8 cellular contexts compared by ENCODE assay signal in the genomic region with DNA sequence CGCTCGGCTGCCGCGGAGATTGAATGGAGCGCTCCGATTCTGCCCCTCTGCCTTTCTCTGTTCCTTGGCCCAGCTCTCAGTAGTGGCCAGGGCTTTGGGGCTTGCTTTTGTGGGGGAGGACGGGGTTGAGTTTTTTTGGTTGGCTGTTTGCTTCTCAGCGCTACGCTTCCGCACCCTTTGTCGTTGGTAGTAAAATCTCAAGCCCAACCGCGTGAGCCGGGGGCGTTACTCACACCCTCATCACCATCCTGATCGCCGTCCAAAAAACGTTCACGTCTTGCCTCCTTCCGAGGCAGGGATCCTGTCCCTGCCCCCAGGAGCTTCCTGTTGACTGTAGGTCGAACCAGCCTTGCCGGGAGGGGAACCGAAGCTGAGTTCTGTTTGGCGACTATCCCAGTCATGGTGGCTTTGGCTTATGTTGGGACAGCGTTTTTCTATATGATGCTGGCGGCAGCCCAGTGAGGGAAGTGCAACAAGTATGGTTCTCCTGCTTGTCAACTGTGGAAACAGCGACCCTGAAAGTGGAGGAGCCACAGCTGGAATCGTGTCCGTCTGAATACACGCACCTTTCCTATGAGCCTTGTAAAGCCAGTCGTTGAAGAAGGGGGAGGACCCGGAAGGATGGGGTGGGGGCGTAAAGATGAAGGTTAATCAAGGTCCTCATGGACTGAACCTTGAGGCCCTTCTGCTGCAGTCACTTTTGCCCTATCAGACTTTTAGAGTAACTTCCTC.
DNase-seq lines count a peak whose midpoint lies in the region; ATAC-seq and TF ChIP-seq lines count a peak whose summit lies in the region.

No MANE protein-coding gene starts in this region.

- peak; percentile 47 for DNase-seq in GM04503 (ENCODE audit: low read depth)
- DNase-seq in MV-4-11 (lab: John Stamatoyannopoulos, UW), result peak; percentile 95
- DNase-seq in activated CD4-positive, CD25-positive, alpha-beta regulatory T cell (lab: John Stamatoyannopoulos, UW), result peak; percentile 30 to 50 (median 46)
- DNase-seq in central memory CD8-positive, alpha-beta T cell (ENCODE audit: low spot score in 2 of 2), result peak; percentile 62 to 74
- DNase-seq in stimulated activated CD4-positive, alpha-beta T cell treated with anti-CD3 and anti-CD28 coated beads, Interleukin-2, amount 100 ng/mL, for 24 hours, result peak; percentile 65 to 69
- no peak for DNase-seq in cerebellar nuclear complex (lab: John Stamatoyannopoulos, UW)

- H3K36me3 Mint-ChIP-seq in central memory CD8-positive, alpha-beta T cell (ENCODE audit: insufficient read depth), result peaks cover 13% of the 10 kb centered on the region

- H3K27me3 Mint-ChIP-seq in central memory CD8-positive, alpha-beta T cell, result no peaks in the 10 kb centered on the region

- peaks cover 71% of the 10 kb centered on the region for H3K4me1 Mint-ChIP-seq in central memory CD8-positive, alpha-beta T cell

- peak overlapping the region; percentile 96 for H3K27ac Mint-ChIP-seq in central memory CD8-positive, alpha-beta T cell (ENCODE audit: low read depth)

- H3K4me3 Mint-ChIP-seq in central memory CD8-positive, alpha-beta T cell, result peak overlapping the region; percentile 94

- POLR2A ChIA-PET in HEK293 (lab: Yijun Ruan, JAX), result interaction anchor here (1.6 kb wide), 1 partner anchor 18 kb away, joined by 4 read pairs; no protein-coding TSS in a partner anchor

- CTCF ChIA-PET in HEK293 (lab: Yijun Ruan, JAX), result interaction anchor here (1.0 to 4.8 kb wide), 4 partner anchors 12 to 71 kb away, joined by 4 to 37 read pairs (median 5); no protein-coding TSS in a partner anchor

- H3K36me3 ChIP-seq in HEK293 (ENCODE audit: control insufficient read depth in 2 of 2, insufficient read depth in 1 of 2, low read length in 2 of 2), result no peaks in the 10 kb centered on the region

- peaks cover 16% of the 10 kb centered on the region for H3K4me1 ChIP-seq in HEK293 (ENCODE audit: control insufficient read depth, insufficient read depth, low read length)

- peak overlapping the region; percentile 81 for H3K27ac ChIP-seq in HEK293 (ENCODE audit: extremely low read depth, low read depth, low read length)
- H3K27ac ChIP-seq in layer of hippocampus (ENCODE audit: low read depth, low read length), result peak overlapping the region; percentile 55

- H3K9me3 Mint-ChIP-seq in central memory CD8-positive, alpha-beta T cell, result no peaks in the 10 kb centered on the region

- no peaks in the 10 kb centered on the region for H3K27me3 ChIP-seq in layer of hippocampus (ENCODE audit: control insufficient read depth, insufficient read depth, low read length)

- TF ChIP-seq CTCF in HEK293 (tag by site-specific recombination; IDR thresholded peaks at IDR 0.05), result no peak

- peak overlapping the region; percentile 91 for H3K4me3 ChIP-seq in HEK293 (ENCODE audit: low read depth, low read length)

- peak; percentile 76 for ATAC-seq in central memory CD8-positive, alpha-beta T cell (replicated peaks; ENCODE audit: extremely low read depth, poor library complexity, severe bottlenecking)

- H3K9me3 ChIP-seq in HEK293 (ENCODE audit: control insufficient read depth, insufficient read depth, low read depth, low read length), result no peaks in the 10 kb centered on the region

TF ChIP-seq in HEK293, 187 proteins besides CTCF, POLR2A, EP300 and RAD21 (continues in another document):
- TF ChIP-seq ZNF202 (tag by site-specific recombination; IDR thresholded peaks at IDR 0.05; ENCODE audit: borderline replicate concordance), result no peak
- 0 out of 2 replicates have a peak, but pooled peaks have one; percentile 10 for TF ChIP-seq ZNF394 (tag by site-specific recombination; IDR thresholded peaks at IDR 0.05; ENCODE audit: borderline replicate concordance)
- no peak for TF ChIP-seq MZF1 (tag by site-specific recombination; IDR thresholded peaks at IDR 0.05; ENCODE audit: borderline replicate concordance)
- no peak for TF ChIP-seq HOXA7 (CRISPR knock-in tag; IDR thresholded peaks at IDR 0.05; ENCODE audit: borderline replicate concordance)
- peak; percentile 62; the same call in 1 of the 2 replicates for TF ChIP-seq KLF16 (tag by site-specific recombination; IDR thresholded peaks at IDR 0.05)
- TF ChIP-seq SP7 (tag by site-specific recombination; IDR thresholded peaks at IDR 0.05), result peak; percentile 47; the same call in 1 of the 2 replicates
- TF ChIP-seq ZNF747 (tag by site-specific recombination; IDR thresholded peaks at IDR 0.05), result no peak
- TF ChIP-seq ZNF704 (tag by site-specific recombination; IDR thresholded peaks at IDR 0.05), result no peak
- TF ChIP-seq ZBTB48 (tag by site-specific recombination; IDR thresholded peaks at IDR 0.05), result 0 out of 2 replicates have a peak, but pooled peaks have one; percentile 53
- no peak for TF ChIP-seq ATF2 (tag by site-specific recombination; IDR thresholded peaks at IDR 0.05; ENCODE audit: low read depth)
- TF ChIP-seq ZNF600 (tag by site-specific recombination; IDR thresholded peaks at IDR 0.05), result 0 out of 2 replicates have a peak, but pooled peaks have one; percentile 50
- TF ChIP-seq ZNF530 (tag by site-specific recombination; IDR thresholded peaks at IDR 0.05; ENCODE audit: low read depth), result no peak
- no peak for TF ChIP-seq ZNF768 (tag by site-specific recombination; IDR thresholded peaks at IDR 0.05)
- no peak for TF ChIP-seq ZNF280C (tag by site-specific recombination; IDR thresholded peaks at IDR 0.05)
- TF ChIP-seq, protein P1, sequence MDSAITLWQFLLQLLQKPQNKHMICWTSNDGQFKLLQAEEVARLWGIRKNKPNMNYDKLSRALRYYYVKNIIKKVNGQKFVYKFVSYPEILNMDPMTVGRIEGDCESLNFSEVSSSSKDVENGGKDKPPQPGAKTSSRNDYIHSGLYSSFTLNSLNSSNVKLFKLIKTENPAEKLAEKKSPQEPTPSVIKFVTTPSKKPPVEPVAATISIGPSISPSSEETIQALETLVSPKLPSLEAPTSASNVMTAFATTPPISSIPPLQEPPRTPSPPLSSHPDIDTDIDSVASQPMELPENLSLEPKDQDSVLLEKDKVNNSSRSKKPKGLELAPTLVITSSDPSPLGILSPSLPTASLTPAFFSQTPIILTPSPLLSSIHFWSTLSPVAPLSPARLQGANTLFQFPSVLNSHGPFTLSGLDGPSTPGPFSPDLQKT (IDR thresholded peaks at IDR 0.05; ENCODE audit: borderline replicate concordance, low read depth, low read length), result no peak
- TF ChIP-seq HOXD13 (CRISPR knock-in tag; IDR thresholded peaks at IDR 0.05; ENCODE audit: borderline replicate concordance), result peak; percentile 36; the same call in 1 of the 2 replicates
- no peak for TF ChIP-seq ZNF561 (tag by site-specific recombination; IDR thresholded peaks at IDR 0.05; ENCODE audit: borderline replicate concordance)
- TF ChIP-seq ZNF791 (tag by site-specific recombination; IDR thresholded peaks at IDR 0.05), result no peak
- TF ChIP-seq ZNF48 (tag by site-specific recombination; IDR thresholded peaks at IDR 0.05), result no peak
- no peak for TF ChIP-seq ZNF404 (tag by site-specific recombination; IDR thresholded peaks at IDR 0.05)
- TF ChIP-seq YY1 (tag by site-specific recombination; IDR thresholded peaks at IDR 0.05), result 0 out of 2 replicates have a peak, but pooled peaks have one; percentile 53
- TF ChIP-seq ZFP41 (tag by site-specific recombination; IDR thresholded peaks at IDR 0.05; ENCODE audit: borderline replicate concordance), result no peak
- TF ChIP-seq ZNF23 (tag by site-specific recombination; IDR thresholded peaks at IDR 0.05; ENCODE audit: borderline replicate concordance), result no peak

Comparison
In these comparisons a context has a peak if more than half of its experiments do, and no peak if none do; other contexts are left out.
1. DNase-seq: peak in GM04503 (single experiment), MV-4-11 (single experiment), activated CD4-positive, CD25-positive, alpha-beta regulatory T cell (4 of 4), central memory CD8-positive, alpha-beta T cell (2 of 2) and stimulated activated CD4-positive, alpha-beta T cell treated with anti-CD3 and anti-CD28 coated beads, Interleukin-2, amount 100 ng/mL, for 24 hours (2 of 2); none in cerebellar nuclear complex (0 of 2).